ENCODE assay signal across 8 cellular contexts in the genomic region with DNA sequence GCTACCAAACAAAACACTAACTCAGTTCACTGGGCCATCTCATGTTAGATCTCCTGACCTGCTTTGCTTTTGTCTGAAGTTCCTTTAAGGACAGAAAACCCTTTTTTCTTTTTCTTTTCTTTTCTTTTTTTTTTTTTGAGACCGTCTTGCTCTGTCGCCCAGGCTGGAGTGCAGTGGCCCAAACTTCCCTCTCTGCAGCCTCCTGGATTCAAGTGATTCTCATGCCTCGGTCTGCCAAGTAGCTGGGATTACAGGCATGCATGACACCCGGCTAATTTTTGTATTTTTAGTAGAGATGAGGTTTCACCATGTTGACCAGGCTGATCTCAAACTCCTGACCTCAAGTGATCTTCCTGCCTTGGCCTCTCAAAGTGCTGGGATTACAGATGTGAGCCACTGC. TPM values are rescaled to one million over a fixed set of nuclear protein-coding genes. Genes with fewer than 3 reads are reported as not detected.
"Had no signal": no experiment of that assay in that cellular context is flagged by ENCODE, and none has a peak within 500 bp of the region (broad histone marks: within the 10 kb centered on the region; RNA-seq: fewer than 3 reads in every experiment).

No MANE protein-coding gene starts in this region.

RNA-seq across cellular contexts. Expression of a gene that starts 28.7 kb away (rescaled TPM):
- total RNA-seq: MCF 10A, OCI-LY7, PC-9, Right ventricle myocardium inferior, RPMI7951, SJCRH30 had no signal

RNA-seq across cellular contexts. Expression of a gene that starts 30.3 kb away (rescaled TPM):
- total RNA-seq: LHCN-M2, MCF 10A, OCI-LY7, PC-9, Right ventricle myocardium inferior, RPMI7951, SK-MEL-5 had no signal

RNA-seq across cellular contexts. Expression of a gene that starts 56.6 kb away (rescaled TPM):
- total RNA-seq: OCI-LY7, Right ventricle myocardium inferior had no signal
